ENCODE assay signal across 1 cellular context in genomic region chr1:1315435-1315901, GRCh38.
TF ChIP-seq lines count a peak whose summit lies in the region.

No MANE protein-coding gene starts in this region.

TF ChIP-seq in GM23338, 12 proteins besides CTCF, POLR2A, EP300 and RAD21:
- TF ChIP-seq POLR2AphosphoS5 (IDR thresholded peaks at IDR 0.05; ENCODE audit: low read depth), result peak; percentile 39; the same call in 1 of the 2 replicates
- TF ChIP-seq JUNB (IDR thresholded peaks at IDR 0.05; ENCODE audit: unreplicated experiment), result no peak
TF ChIP-seq in GM23338: peak in this region for 1.
